Comparison of ENCODE assay signal across 13 cellular contexts in genomic region chr10:7507887-7508726, GRCh38.
A peak's percentile ranks its signal among the peaks of the same experiment; 100 is the strongest.
DNase-seq lines count a peak whose midpoint lies in the region; ATAC-seq and TF ChIP-seq lines count a peak whose summit lies in the region.
"Had no signal": no experiment of that assay in that cellular context is flagged by ENCODE, and none has a peak within 500 bp of the region (broad histone marks: within the 10 kb centered on the region; RNA-seq: fewer than 3 reads in every experiment).

No MANE protein-coding gene starts in this region.

- H3K36me3 Mint-ChIP-seq in CD4-positive, CD25-positive, alpha-beta regulatory T cell: peaks cover 13% of the 10 kb centered on the region
- H3K36me3 Mint-ChIP-seq in activated CD8-positive, alpha-beta T cell treated with anti-CD3 and anti-CD28 coated beads, Interleukin-2, amount 10 ng/mL, durations not matched to agents 7 days and 5 days (ENCODE audit: low read depth): peaks cover 66% of the 10 kb centered on the region
- H3K36me3 Mint-ChIP-seq in naive B cell (peaks cover 0 to 26% of the 10 kb centered on the region in 2 donors), Caco-2 (ENCODE audit: insufficient read depth, unreplicated experiment) (peaks cover 4% of the 10 kb centered on the region)
- H3K36me3 Mint-ChIP-seq: brain had no signal

- no peak for TF ChIP-seq CTCF in Caco-2 (IDR thresholded peaks at IDR 0.05; ENCODE audit: insufficient read depth in 1 of 2, low read depth in 1 of 2, low read length in 1 of 2, severe bottlenecking in 1 of 2, unreplicated experiment in 1 of 2)

- no peak overlapping the region for H3K4me3 ChIP-seq in CD4-positive, CD25-positive, alpha-beta regulatory T cell (ENCODE audit: low read depth, low read length)
- H3K4me3 ChIP-seq in Caco-2 (ENCODE audit: low read depth, low read length): no peak overlapping the region
- H3K4me3 ChIP-seq: GM23248, left lung had no signal

- H3K36me3 ChIP-seq in CD4-positive, CD25-positive, alpha-beta regulatory T cell (ENCODE audit: control insufficient read depth, insufficient read depth, low read length): no peaks in the 10 kb centered on the region
- no peaks in the 10 kb centered on the region for H3K36me3 ChIP-seq in Caco-2 (ENCODE audit: control insufficient read depth, insufficient read depth, low read length)
- H3K36me3 ChIP-seq: left lung had no signal

- H3K27me3 ChIP-seq in CD4-positive, CD25-positive, alpha-beta regulatory T cell (ENCODE audit: control insufficient read depth, insufficient read depth, low read length): no peaks in the 10 kb centered on the region
- H3K27me3 ChIP-seq in Caco-2 (replicated peaks; ENCODE audit: control insufficient read depth, insufficient read depth, low read length): no peaks in the 10 kb centered on the region
- H3K27me3 ChIP-seq: left lung had no signal

- intact Hi-C loops in Caco-2 (cut with micrococcal nuclease; ENCODE audit: unreplicated experiment): no loop called here

- no peaks in the 10 kb centered on the region for H3K27me3 Mint-ChIP-seq in CD4-positive, CD25-positive, alpha-beta regulatory T cell
- H3K27me3 Mint-ChIP-seq in activated CD8-positive, alpha-beta T cell treated with anti-CD3 and anti-CD28 coated beads, Interleukin-2, amount 10 ng/mL, durations not matched to agents 7 days and 5 days (ENCODE audit: low read depth): no peaks in the 10 kb centered on the region
- H3K27me3 Mint-ChIP-seq in naive B cell: peaks cover 0 to 8% (median 0%) of the 10 kb centered on the region in 3 donors
- H3K27me3 Mint-ChIP-seq in Caco-2 (ENCODE audit: insufficient read depth, unreplicated experiment): peaks cover 10% of the 10 kb centered on the region

- peaks cover 4 to 6% of the 10 kb centered on the region in 2 experiments for H3K9me3 ChIP-seq in CD4-positive, CD25-positive, alpha-beta regulatory T cell (ENCODE audit: control insufficient read depth in 2 of 2, low read length in 2 of 2)
- H3K9me3 ChIP-seq in Caco-2: no peaks in the 10 kb centered on the region

- peak overlapping the region; percentile 59 for H3K27ac ChIP-seq in CD4-positive, CD25-positive, alpha-beta regulatory T cell (ENCODE audit: insufficient read depth, low read length, poor library complexity, severe bottlenecking)
- H3K27ac ChIP-seq: GM23248, left lung had no signal

- H3K4me3 Mint-ChIP-seq in CD4-positive, CD25-positive, alpha-beta regulatory T cell: peak overlapping the region; percentile 16 to 95 (median 80)
- peak overlapping the region; percentile 44 for H3K4me3 Mint-ChIP-seq in activated CD8-positive, alpha-beta T cell treated with anti-CD3 and anti-CD28 coated beads, Interleukin-2, amount 10 ng/mL, durations not matched to agents 7 days and 5 days
- peak overlapping the region; percentile 49 to 88 (median 73) for H3K4me3 Mint-ChIP-seq in naive B cell
- H3K4me3 Mint-ChIP-seq in Caco-2 (ENCODE audit: unreplicated experiment): no peak overlapping the region
- H3K4me3 Mint-ChIP-seq: brain, endodermal cell had no signal

- BruUV-seq in Caco-2 (replicated peaks; lab: Mats Ljungman, UMichigan): no TSS peak

- POLR2A ChIA-PET in activated CD8-positive, alpha-beta T cell treated with anti-CD3 and anti-CD28 coated beads, Interleukin-2, amount 10 ng/mL, durations not matched to agents 7 days and 5 days (lab: Charles Lee): interaction anchor here (0.6 to 2.0 kb wide), 6 partner anchors 13 to 527 kb away, joined by 3 to 12 read pairs (median 3); no protein-coding TSS in a partner anchor
- POLR2A ChIA-PET in Caco-2 (lab: Charles Lee): no interaction called here

- H3K4me1 Mint-ChIP-seq in CD4-positive, CD25-positive, alpha-beta regulatory T cell: peaks cover 0 to 73% (median 38%) of the 10 kb centered on the region in 4 donors
- peaks cover 77% of the 10 kb centered on the region for H3K4me1 Mint-ChIP-seq in activated CD8-positive, alpha-beta T cell treated with anti-CD3 and anti-CD28 coated beads, Interleukin-2, amount 10 ng/mL, durations not matched to agents 7 days and 5 days (ENCODE audit: low read depth)
- peaks cover 26 to 34% (median 32%) of the 10 kb centered on the region in 3 donors for H3K4me1 Mint-ChIP-seq in naive B cell
- peaks cover 7% of the 10 kb centered on the region for H3K4me1 Mint-ChIP-seq in Caco-2 (ENCODE audit: low read depth, unreplicated experiment)
- H3K4me1 Mint-ChIP-seq: brain, endodermal cell had no signal

- ATAC-seq in CD4-positive, CD25-positive, alpha-beta regulatory T cell (ENCODE audit: low read depth in 2 of 2): peak in 1 of 2 donors; percentile 24
- peak; percentile 39 for ATAC-seq in GM21447 (IDR thresholded peaks at IDR 0.05; ENCODE audit: unreplicated experiment)
- ATAC-seq in activated CD8-positive, alpha-beta T cell treated with anti-CD3 and anti-CD28 coated beads, Interleukin-2, amount 10 ng/mL, durations not matched to agents 7 days and 5 days: peak; percentile 73
- ATAC-seq in naive B cell (ENCODE audit: low read depth in 2 of 2): peak; percentile 52 to 53
- ATAC-seq in HG03025 (IDR thresholded peaks at IDR 0.05; ENCODE audit: low FRiP score, unreplicated experiment): no peak
- ATAC-seq in HG03439 (IDR thresholded peaks at IDR 0.05; ENCODE audit: unreplicated experiment): no peak
- ATAC-seq: left lung had no signal

- DNase-seq in CD4-positive, CD25-positive, alpha-beta regulatory T cell: peak in 1 of 3 donors; percentile 66
- peak; percentile 84 for DNase-seq in activated CD8-positive, alpha-beta T cell treated with anti-CD3 and anti-CD28 coated beads, Interleukin-2, amount 10 ng/mL, durations not matched to agents 7 days and 5 days
- DNase-seq in naive B cell (peak; percentile 18), NCI-H2081 treated with DMSO at 0.1 percent for 48 hours (lab: John Stamatoyannopoulos, UW) (no peak), Caco-2 (no peak)
- DNase-seq: endodermal cell, GM23248, left lung, NCI-H1930 had no signal

- H3K27ac Mint-ChIP-seq in CD4-positive, CD25-positive, alpha-beta regulatory T cell: peak overlapping the region; percentile 46 to 96 (median 89)
- H3K27ac Mint-ChIP-seq in activated CD8-positive, alpha-beta T cell treated with anti-CD3 and anti-CD28 coated beads, Interleukin-2, amount 10 ng/mL, durations not matched to agents 7 days and 5 days: peak overlapping the region; percentile 95
- H3K27ac Mint-ChIP-seq in naive B cell (peak overlapping the region in 5 of 6 donors; percentile 44 to 98 (median 86)), Caco-2 (ENCODE audit: unreplicated experiment) (no peak overlapping the region)
- H3K27ac Mint-ChIP-seq: brain, endodermal cell had no signal

- peaks cover 16% of the 10 kb centered on the region for H3K4me1 ChIP-seq in CD4-positive, CD25-positive, alpha-beta regulatory T cell (ENCODE audit: control insufficient read depth, insufficient read depth, low read length, poor library complexity, severe bottlenecking)
- no peaks in the 10 kb centered on the region for H3K4me1 ChIP-seq in Caco-2
- H3K4me1 ChIP-seq: left lung had no signal

- CTCF ChIA-PET in activated CD8-positive, alpha-beta T cell treated with anti-CD3 and anti-CD28 coated beads, Interleukin-2, amount 10 ng/mL, durations not matched to agents 7 days and 5 days (lab: Charles Lee): interaction anchor here (0.9 to 2.4 kb wide), 5 partner anchors 12 to 84 kb away, joined by 3 to 8 read pairs (median 5); no protein-coding TSS in a partner anchor
- CTCF ChIA-PET in Caco-2 (lab: Charles Lee): interaction anchor here (1.0 kb wide), 1 partner anchor 18 kb away, joined by 4 read pairs; no protein-coding TSS in a partner anchor

- peaks cover 1 to 29% (median 7%) of the 10 kb centered on the region in 7 donors for H3K9me3 Mint-ChIP-seq in CD4-positive, CD25-positive, alpha-beta regulatory T cell
- peaks cover 60% of the 10 kb centered on the region for H3K9me3 Mint-ChIP-seq in activated CD8-positive, alpha-beta T cell treated with anti-CD3 and anti-CD28 coated beads, Interleukin-2, amount 10 ng/mL, durations not matched to agents 7 days and 5 days (ENCODE audit: insufficient read depth)
- H3K9me3 Mint-ChIP-seq in naive B cell: peaks cover 16 to 31% (median 20%) of the 10 kb centered on the region in 7 donors
- no peaks in the 10 kb centered on the region for H3K9me3 Mint-ChIP-seq in Caco-2 (ENCODE audit: unreplicated experiment)

Comparison
In these comparisons a context has a peak if more than half of its experiments do, and no peak if none do; other contexts are left out.
1. ATAC-seq: peak in GM21447 (single experiment), activated CD8-positive, alpha-beta T cell treated with anti-CD3 and anti-CD28 coated beads, Interleukin-2, amount 10 ng/mL, durations not matched to agents 7 days and 5 days (single experiment) and naive B cell (2 of 2); none in HG03025 (single experiment) and HG03439 (single experiment).
2. DNase-seq: peak in activated CD8-positive, alpha-beta T cell treated with anti-CD3 and anti-CD28 coated beads, Interleukin-2, amount 10 ng/mL, durations not matched to agents 7 days and 5 days (single experiment) and naive B cell (single experiment); none in NCI-H2081 treated with DMSO at 0.1 percent for 48 hours (single experiment) and Caco-2 (0 of 2).